9 cellular contexts compared by ENCODE assay signal in the genomic region with DNA sequence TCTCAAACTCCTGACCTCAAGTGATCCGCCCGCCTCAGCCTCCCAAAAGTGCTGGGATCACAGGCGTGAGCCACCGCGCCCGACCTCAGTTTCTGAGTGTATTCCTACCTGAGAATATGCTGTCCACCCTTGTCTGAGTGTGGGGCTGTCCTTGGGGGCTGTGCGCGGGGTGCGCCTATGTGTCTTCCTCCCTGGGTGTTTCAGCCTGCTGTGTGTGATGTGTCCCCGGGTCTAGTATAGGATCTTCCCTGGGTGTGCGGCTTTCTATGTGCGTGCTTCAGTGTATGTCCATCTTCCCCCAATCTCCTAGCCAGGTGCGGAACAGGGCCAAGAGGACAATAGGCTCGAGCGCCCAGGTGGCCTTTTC. TPM values are rescaled to one million over a fixed set of nuclear protein-coding genes. Genes with fewer than 3 reads are reported as not detected.
DNase-seq lines count a peak whose midpoint lies in the region; ATAC-seq and TF ChIP-seq lines count a peak whose summit lies in the region.
"Had no signal": no experiment of that assay in that cellular context is flagged by ENCODE, and none has a peak within 500 bp of the region (broad histone marks: within the 10 kb centered on the region; RNA-seq: fewer than 3 reads in every experiment).

No MANE protein-coding gene starts in this region.

- TF ChIP-seq CTCF in RWPE2 (IDR thresholded peaks at IDR 0.05; ENCODE audit: poor library complexity, severe bottlenecking) (no peak), fibroblast of the aortic adventitia (IDR thresholded peaks at IDR 0.05; ENCODE audit: insufficient read depth, low read length) (no peak), progenitor cell of endocrine pancreas (IDR thresholded peaks at IDR 0.05; ENCODE audit: unreplicated experiment) (no peak)

- DNase-seq in CD4-positive, CD25-positive, alpha-beta regulatory T cell, result no peak
- no peak for DNase-seq in RWPE2 (ENCODE audit: low spot score)
- no peak for DNase-seq in fibroblast of the aortic adventitia (ENCODE audit: low read depth)
- no peak for DNase-seq in progenitor cell of endocrine pancreas (ENCODE audit: low spot score, unreplicated experiment)
- DNase-seq in NCI-H345 treated with DMSO at 0.1 percent for 48 hours (lab: John Stamatoyannopoulos, UW; ENCODE audit: unreplicated experiment), result no peak
- DNase-seq in stimulated activated CD4-positive, alpha-beta T cell treated with anti-CD3 and anti-CD28 coated beads, Interleukin-2, amount 100 ng/mL, for 24 hours, result no peak

- H3K4me3 ChIP-seq in CD4-positive, CD25-positive, alpha-beta regulatory T cell (ENCODE audit: low read depth, low read length), result no peak overlapping the region
- H3K4me3 ChIP-seq in RWPE2 (ENCODE audit: severe bottlenecking) (peak overlapping the region; percentile 39), fibroblast of the aortic adventitia (ENCODE audit: low read depth, low read length) (peak overlapping the region; percentile 59)

- H3K27me3 ChIP-seq in CD4-positive, CD25-positive, alpha-beta regulatory T cell (ENCODE audit: control insufficient read depth, insufficient read depth, low read length), result peaks cover 10% of the 10 kb centered on the region
- H3K27me3 ChIP-seq in RWPE2 (ENCODE audit: insufficient read depth, poor library complexity, severe bottlenecking), result no peaks in the 10 kb centered on the region

- H3K4me3 Mint-ChIP-seq in CD4-positive, CD25-positive, alpha-beta regulatory T cell, result peak overlapping the region in 3 of 4 donors; percentile 65 to 86 (median 83)
- peak overlapping the region; percentile 68 for H3K4me3 Mint-ChIP-seq in progenitor cell of endocrine pancreas (ENCODE audit: low read depth)

- H3K9me3 Mint-ChIP-seq in CD4-positive, CD25-positive, alpha-beta regulatory T cell, result peaks cover 0 to 2% (median 0%) of the 10 kb centered on the region in 7 donors
- no peaks in the 10 kb centered on the region for H3K9me3 Mint-ChIP-seq in progenitor cell of endocrine pancreas (ENCODE audit: low read depth)

- H3K27me3 Mint-ChIP-seq in CD4-positive, CD25-positive, alpha-beta regulatory T cell, result peaks cover 58% of the 10 kb centered on the region
- no peaks in the 10 kb centered on the region for H3K27me3 Mint-ChIP-seq in progenitor cell of endocrine pancreas

- H3K4me1 ChIP-seq in CD4-positive, CD25-positive, alpha-beta regulatory T cell (ENCODE audit: control insufficient read depth, insufficient read depth, low read length, poor library complexity, severe bottlenecking), result peaks cover 13% of the 10 kb centered on the region
- H3K4me1 ChIP-seq in RWPE2 (ENCODE audit: insufficient read depth, poor library complexity, severe bottlenecking), result peaks cover 2% of the 10 kb centered on the region

- no peak overlapping the region for H3K27ac ChIP-seq in CD4-positive, CD25-positive, alpha-beta regulatory T cell (ENCODE audit: insufficient read depth, low read length, poor library complexity, severe bottlenecking)
- no peak overlapping the region for H3K27ac ChIP-seq in RWPE2 (ENCODE audit: poor library complexity, severe bottlenecking)
- H3K27ac ChIP-seq: HL-60 had no signal

- no peaks in the 10 kb centered on the region for H3K36me3 ChIP-seq in CD4-positive, CD25-positive, alpha-beta regulatory T cell (ENCODE audit: control insufficient read depth, insufficient read depth, low read length)
- no peaks in the 10 kb centered on the region for H3K36me3 ChIP-seq in RWPE2 (ENCODE audit: low read depth)

- no peak for ATAC-seq in CD4-positive, CD25-positive, alpha-beta regulatory T cell (ENCODE audit: low read depth in 2 of 2)
- ATAC-seq in RWPE2 (ENCODE audit: low read depth) (no peak), HG03378 (IDR thresholded peaks at IDR 0.05; ENCODE audit: unreplicated experiment) (no peak), GM18517 (IDR thresholded peaks at IDR 0.05; ENCODE audit: unreplicated experiment) (no peak)

- H3K4me1 Mint-ChIP-seq in CD4-positive, CD25-positive, alpha-beta regulatory T cell, result peaks cover 5 to 32% (median 15%) of the 10 kb centered on the region in 4 donors
- peaks cover 51% of the 10 kb centered on the region for H3K4me1 Mint-ChIP-seq in progenitor cell of endocrine pancreas (ENCODE audit: low read depth)

- no peaks in the 10 kb centered on the region for H3K36me3 Mint-ChIP-seq in CD4-positive, CD25-positive, alpha-beta regulatory T cell
- no peaks in the 10 kb centered on the region for H3K36me3 Mint-ChIP-seq in progenitor cell of endocrine pancreas (ENCODE audit: insufficient read depth)

- H3K9me3 ChIP-seq in CD4-positive, CD25-positive, alpha-beta regulatory T cell (ENCODE audit: control insufficient read depth in 2 of 2, low read length in 2 of 2), result no peaks in the 10 kb centered on the region
- H3K9me3 ChIP-seq in RWPE2 (ENCODE audit: severe bottlenecking), result no peaks in the 10 kb centered on the region

- H3K27ac Mint-ChIP-seq in CD4-positive, CD25-positive, alpha-beta regulatory T cell, result peak overlapping the region in 2 of 3 donors; percentile 38 to 42
- H3K27ac Mint-ChIP-seq in progenitor cell of endocrine pancreas, result peak overlapping the region; percentile 98

RNA-seq across cellular contexts. Expression of a gene that starts 8.3 kb away (rescaled TPM):
- 51.1 TPM for total RNA-seq in CD4-positive, CD25-positive, alpha-beta regulatory T cell
- polyA plus RNA-seq in CD4-positive, CD25-positive, alpha-beta regulatory T cell, result 10 to 100 TPM; 35.9 to 56.9 (median 48.0) TPM
- 51.8 and 673 TPM in 2 replicates for total RNA-seq in fibroblast of the aortic adventitia (ENCODE audit: low replicate concordance)
- 420 and 434 TPM in 2 replicates for total RNA-seq in progenitor cell of endocrine pancreas

RNA-seq across cellular contexts. Expression of a gene that starts 36.6 kb away (rescaled TPM):
- total RNA-seq in CD4-positive, CD25-positive, alpha-beta regulatory T cell, result 13.8 TPM
- polyA plus RNA-seq in CD4-positive, CD25-positive, alpha-beta regulatory T cell, result 1 to 10 TPM; 2.3 to 7.1 (median 3.7) TPM
- total RNA-seq in fibroblast of the aortic adventitia (ENCODE audit: low replicate concordance), result 5.6 TPM in 1 of 2 replicates, not detected in the other
- total RNA-seq in progenitor cell of endocrine pancreas, result 7.8 and 9.7 TPM in 2 replicates
